Comparison of ENCODE assay signal across 14 cellular contexts in genomic region chr22:42673898-42674390, GRCh38. TPM values are rescaled to one million over a fixed set of nuclear protein-coding genes. Genes with fewer than 3 reads are reported as not detected.
DNase-seq lines count a peak whose midpoint lies in the region; ATAC-seq and TF ChIP-seq lines count a peak whose summit lies in the region.
"Had no signal": no experiment of that assay in that cellular context is flagged by ENCODE, and none has a peak within 500 bp of the region (broad histone marks: within the 10 kb centered on the region; RNA-seq: fewer than 3 reads in every experiment).

No MANE protein-coding gene starts in this region.

- H3K27me3 ChIP-seq in MG63 (no peaks in the 10 kb centered on the region), left lung (no peaks in the 10 kb centered on the region), Peyer's patch (no peaks in the 10 kb centered on the region)

- in situ Hi-C loops in ACHN (cut with HindIII; ENCODE audit: low pct_ligation_motif_present, low pct_unique_long_range_greater_than_20kb, low sequenced_read_pairs): no loop called here

- peaks cover 2% of the 10 kb centered on the region for H3K36me3 Mint-ChIP-seq in activated naive CD4-positive, alpha-beta T cell treated with anti-CD3 and anti-CD28 coated beads for 36 hours (ENCODE audit: low read depth)

- CTCF ChIA-PET in activated naive CD4-positive, alpha-beta T cell treated with anti-CD3 and anti-CD28 coated beads for 36 hours (lab: Charles Lee): no interaction called here

- H3K27ac ChIP-seq in left lung (no peak overlapping the region), Peyer's patch (peak overlapping the region in 1 of 4 donors; percentile 22)
- H3K27ac ChIP-seq: PC-9 had no signal

- TF ChIP-seq CTCF in left lung (IDR thresholded peaks at IDR 0.05): no peak
- TF ChIP-seq CTCF in Peyer's patch (IDR thresholded peaks at IDR 0.05): no peak

- no peak overlapping the region for H3K27ac Mint-ChIP-seq in activated naive CD4-positive, alpha-beta T cell treated with anti-CD3 and anti-CD28 coated beads for 36 hours
- H3K27ac Mint-ChIP-seq: activated T-cell treated with anti-CD3 and anti-CD28 coated beads, Interleukin-2, amount 50 U/mL, for 72 hours had no signal

- no peak for TF ChIP-seq POLR2A in Peyer's patch (IDR thresholded peaks at IDR 0.05)

- peaks cover 8% of the 10 kb centered on the region for H3K4me1 Mint-ChIP-seq in activated naive CD4-positive, alpha-beta T cell treated with anti-CD3 and anti-CD28 coated beads for 36 hours (ENCODE audit: low read depth)

- H3K36me3 ChIP-seq in MG63 (no peaks in the 10 kb centered on the region), left lung (no peaks in the 10 kb centered on the region), Peyer's patch (no peaks in the 10 kb centered on the region)

- H3K4me1 ChIP-seq in left lung (peaks cover 6 to 40% of the 10 kb centered on the region in 2 donors), Peyer's patch (peaks cover 0 to 5% (median 2%) of the 10 kb centered on the region in 4 donors)

- ATAC-seq in left lung (peak; percentile 58), GM19467 (IDR thresholded peaks at IDR 0.05; ENCODE audit: unreplicated experiment) (no peak)
- ATAC-seq: activated T-cell treated with anti-CD3 and anti-CD28 coated beads, Interleukin-2, amount 50 U/mL, for 72 hours had no signal

- intact Hi-C loops in left lung (cut with DNase I): no loop called here
- intact Hi-C loops in activated naive CD4-positive, alpha-beta T cell treated with anti-CD3 and anti-CD28 coated beads for 36 hours (cut with micrococcal nuclease): no loop called here

- H3K4me3 ChIP-seq in MG63 (no peak overlapping the region), left lung (no peak overlapping the region), Peyer's patch (no peak overlapping the region)
- H3K4me3 ChIP-seq: PC-9, skin epidermis had no signal

- H3K9me3 ChIP-seq in MG63 (peaks cover 4% of the 10 kb centered on the region), left lung (peaks cover 0 to 6% of the 10 kb centered on the region in 2 donors), Peyer's patch (peaks cover 0 to 7% (median 0%) of the 10 kb centered on the region in 4 donors)

- H3K9me3 Mint-ChIP-seq in activated naive CD4-positive, alpha-beta T cell treated with anti-CD3 and anti-CD28 coated beads for 36 hours: peaks cover 8% of the 10 kb centered on the region

- no peak overlapping the region for H3K4me3 Mint-ChIP-seq in activated naive CD4-positive, alpha-beta T cell treated with anti-CD3 and anti-CD28 coated beads for 36 hours
- H3K4me3 Mint-ChIP-seq: activated T-cell treated with anti-CD3 and anti-CD28 coated beads, Interleukin-2, amount 50 U/mL, for 72 hours had no signal

- DNase-seq in ACHN: peak; percentile 20
- peak; percentile 45 for DNase-seq in MG63
- peak; percentile 69 for DNase-seq in dermis blood vessel endothelial cell
- no peak for DNase-seq in left lung
- DNase-seq in activated naive CD4-positive, alpha-beta T cell treated with anti-CD3 and anti-CD28 coated beads for 36 hours: no peak
- no peak for DNase-seq in germinal center (ENCODE audit: low spot score)
- DNase-seq in Peyer's patch: no peak
- DNase-seq: activated T-cell treated with anti-CD3 and anti-CD28 coated beads, Interleukin-2, amount 50 U/mL, for 72 hours; central memory CD4-positive, alpha-beta T cell; head of caudate nucleus; NCI-H1105; PC-9 had no signal

- H3K27me3 Mint-ChIP-seq in activated naive CD4-positive, alpha-beta T cell treated with anti-CD3 and anti-CD28 coated beads for 36 hours (ENCODE audit: low read depth): no peaks in the 10 kb centered on the region

RNA-seq across cellular contexts. Expression of gene CYB5R3, which starts 24.8 kb away (rescaled TPM):
- 48.3 and 76.3 TPM in 2 replicates for total RNA-seq in MG63 (2014; rRNA removed; shearing (Covaris generic); ENCODE audit: low replicate concordance)
- total RNA-seq in dermis blood vessel endothelial cell (139 and 192 TPM in 2 replicates), left lung (100 to 1,000 TPM; 250 to 265 TPM), Peyer's patch (100 to 1,000 TPM in 2 of 4 donors, 10 to 100 TPM in 2; 59.4 to 147 (median 117) TPM)
- 10 to 100 TPM; 61.2 to 63.9 TPM for total RNA-seq in activated naive CD4-positive, alpha-beta T cell treated with anti-CD3 and anti-CD28 coated beads for 36 hours

RNA-seq across cellular contexts. Expression of gene ATP5MGL, which starts 33.5 kb away (rescaled TPM):
- total RNA-seq in MG63 (2014; rRNA removed; shearing (Covaris generic); ENCODE audit: low replicate concordance): not detected in 2 replicates
- total RNA-seq in dermis blood vessel endothelial cell: 0.47 TPM in 1 of 2 replicates, not detected in the other
- 1 to 10 TPM in 1 of 2 donors, under 1 TPM in 1; 0.60 to 1.2 TPM for total RNA-seq in left lung
- under 1 TPM in 1 of 2 experiments, not detected in 1; 0.40 TPM for total RNA-seq in activated naive CD4-positive, alpha-beta T cell treated with anti-CD3 and anti-CD28 coated beads for 36 hours
- not detected for total RNA-seq in Peyer's patch

RNA-seq across cellular contexts. Expression of gene A4GALT, which starts 46.7 kb away (rescaled TPM):
- total RNA-seq in MG63 (2014; rRNA removed; shearing (Covaris generic); ENCODE audit: low replicate concordance): 9.1 and 17.9 TPM in 2 replicates
- total RNA-seq in dermis blood vessel endothelial cell (52.5 and 60.2 TPM in 2 replicates), left lung (10 to 100 TPM; 11.2 to 21.3 TPM), Peyer's patch (10 to 100 TPM in 2 of 4 donors, 1 to 10 TPM in 2; 6.2 to 17.3 (median 9.1) TPM)
- total RNA-seq in activated naive CD4-positive, alpha-beta T cell treated with anti-CD3 and anti-CD28 coated beads for 36 hours: not detected

RNA-seq across cellular contexts. Expression of gene POLDIP3, which starts 59.3 kb away (rescaled TPM):
- total RNA-seq in MG63 (2014; rRNA removed; shearing (Covaris generic); ENCODE audit: low replicate concordance): 16.3 and 17.7 TPM in 2 replicates
- total RNA-seq in dermis blood vessel endothelial cell (27.9 and 43.3 TPM in 2 replicates), left lung (10 to 100 TPM; 56.6 to 61.6 TPM), Peyer's patch (10 to 100 TPM; 30.3 to 42.9 (median 38.0) TPM)
- total RNA-seq in activated naive CD4-positive, alpha-beta T cell treated with anti-CD3 and anti-CD28 coated beads for 36 hours: 10 to 100 TPM; 83.7 to 93.8 TPM

Comparison
In these comparisons a context has a peak if more than half of its experiments do, and no peak if none do; other contexts are left out.
1. DNase-seq: peak in ACHN (single experiment), MG63 (single experiment) and dermis blood vessel endothelial cell (single experiment); none in left lung (0 of 2), activated naive CD4-positive, alpha-beta T cell treated with anti-CD3 and anti-CD28 coated beads for 36 hours (single experiment), germinal center (single experiment) and Peyer's patch (0 of 3).
2. RNA of gene A4GALT, which starts 46.7 kb away (total RNA-seq): 52.5 to 60.2 TPM in dermis blood vessel endothelial cell, 11.2 to 21.3 TPM in left lung, 9.1 to 17.9 TPM in MG63 and 6.2 to 17.3 TPM in Peyer's patch; not detected in activated naive CD4-positive, alpha-beta T cell treated with anti-CD3 and anti-CD28 coated beads for 36 hours; every median in the first group is over 4 times any median in the second.